2 cellular contexts compared by ENCODE assay signal in the genomic region with DNA sequence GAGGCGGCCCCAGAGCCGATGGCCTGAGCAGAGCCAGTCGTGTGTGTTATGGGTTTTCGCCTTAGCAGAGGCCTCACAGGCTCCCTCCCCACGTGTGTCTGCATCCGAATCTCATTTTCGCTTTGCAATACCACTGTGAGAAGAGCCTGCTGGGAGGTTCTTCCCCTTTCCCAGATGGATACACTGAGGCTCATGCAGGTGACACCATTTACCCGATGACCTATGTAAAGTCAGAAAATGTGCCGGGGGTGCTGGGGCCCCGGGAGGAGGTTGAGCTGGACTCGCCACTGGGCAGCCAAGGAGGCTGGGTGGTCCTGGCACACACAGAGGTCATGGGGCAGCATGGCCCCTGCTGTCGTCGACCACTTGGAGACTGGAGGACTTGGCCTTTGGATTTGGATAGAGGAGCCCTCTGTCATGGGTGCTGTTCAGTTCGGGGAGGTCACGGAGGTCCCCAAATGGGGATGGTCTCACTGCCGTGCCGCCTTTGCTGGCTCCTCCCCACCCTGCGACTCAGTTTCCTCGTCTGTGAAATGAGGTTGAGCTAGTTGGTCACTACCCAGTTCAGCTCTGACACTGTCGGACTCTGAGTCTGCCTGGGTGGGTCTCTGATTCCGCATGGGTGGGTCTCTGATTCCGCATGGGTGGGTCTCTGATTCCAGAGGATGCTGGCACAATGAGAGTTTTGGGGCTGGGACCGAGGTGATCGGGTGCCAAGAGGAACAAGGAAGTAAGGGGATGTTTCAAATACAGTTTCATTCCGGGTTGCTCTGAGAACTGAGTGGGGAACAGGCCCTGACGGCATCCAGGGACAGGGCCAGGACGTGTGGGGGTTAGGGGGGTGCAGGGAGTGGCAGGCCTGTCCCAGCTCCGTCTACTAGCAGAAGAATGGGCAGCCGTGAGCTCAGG.
TF ChIP-seq lines count a peak whose summit lies in the region.

No MANE protein-coding gene starts in this region.

TF ChIP-seq in IMR-90, 13 proteins besides CTCF, POLR2A, EP300 and RAD21:
- TF ChIP-seq FOS (IDR thresholded peaks at IDR 0.05; ENCODE audit: low read depth, low read length) (no peak), CEBPB (IDR thresholded peaks at IDR 0.05; ENCODE audit: low read depth, low read length) (no peak), MAZ (IDR thresholded peaks at IDR 0.05; ENCODE audit: borderline replicate concordance, low read depth, low read length) (no peak), MXI1 (IDR thresholded peaks at IDR 0.05; ENCODE audit: borderline replicate concordance, low read depth, low read length) (no peak), CHD1 (IDR thresholded peaks at IDR 0.05; ENCODE audit: low read depth, low read length) (no peak), RFX5 (IDR thresholded peaks at IDR 0.05; ENCODE audit: low read depth, low read length) (no peak), NFE2L2 (IDR thresholded peaks at IDR 0.05; ENCODE audit: low read depth, low read length) (no peak), RCOR1 (IDR thresholded peaks at IDR 0.05; ENCODE audit: insufficient replicate concordance, low read length) (no peak), MAFK (IDR thresholded peaks at IDR 0.05; ENCODE audit: low read depth, low read length) (no peak), SMC3 (IDR thresholded peaks at IDR 0.05; ENCODE audit: low read depth, low read length) (no peak), BHLHE40 (IDR thresholded peaks at IDR 0.05; ENCODE audit: low read depth, low read length) (no peak)
- TF ChIP-seq, protein P1, sequence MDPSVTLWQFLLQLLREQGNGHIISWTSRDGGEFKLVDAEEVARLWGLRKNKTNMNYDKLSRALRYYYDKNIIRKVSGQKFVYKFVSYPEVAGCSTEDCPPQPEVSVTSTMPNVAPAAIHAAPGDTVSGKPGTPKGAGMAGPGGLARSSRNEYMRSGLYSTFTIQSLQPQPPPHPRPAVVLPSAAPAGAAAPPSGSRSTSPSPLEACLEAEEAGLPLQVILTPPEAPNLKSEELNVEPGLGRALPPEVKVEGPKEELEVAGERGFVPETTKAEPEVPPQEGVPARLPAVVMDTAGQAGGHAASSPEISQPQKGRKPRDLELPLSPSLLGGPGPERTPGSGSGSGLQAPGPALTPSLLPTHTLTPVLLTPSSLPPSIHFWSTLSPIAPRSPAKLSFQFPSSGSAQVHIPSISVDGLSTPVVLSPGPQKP (IDR thresholded peaks at IDR 0.05; ENCODE audit: borderline replicate concordance, low read depth, low read length), result no peak
- TF ChIP-seq, protein P2, sequence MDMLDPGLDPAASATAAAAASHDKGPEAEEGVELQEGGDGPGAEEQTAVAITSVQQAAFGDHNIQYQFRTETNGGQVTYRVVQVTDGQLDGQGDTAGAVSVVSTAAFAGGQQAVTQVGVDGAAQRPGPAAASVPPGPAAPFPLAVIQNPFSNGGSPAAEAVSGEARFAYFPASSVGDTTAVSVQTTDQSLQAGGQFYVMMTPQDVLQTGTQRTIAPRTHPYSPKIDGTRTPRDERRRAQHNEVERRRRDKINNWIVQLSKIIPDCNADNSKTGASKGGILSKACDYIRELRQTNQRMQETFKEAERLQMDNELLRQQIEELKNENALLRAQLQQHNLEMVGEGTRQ (IDR thresholded peaks at IDR 0.05; ENCODE audit: low read depth, low read length), result no peak

TF ChIP-seq in H1, 55 proteins besides CTCF, POLR2A, EP300 and RAD21:
- TF ChIP-seq SIRT6 (IDR thresholded peaks at IDR 0.05; ENCODE audit: low read length) (no peak), JUN (IDR thresholded peaks at IDR 0.05; ENCODE audit: low read depth, low read length) (no peak), BRCA1 (IDR thresholded peaks at IDR 0.05; ENCODE audit: low read depth, low read length) (no peak), NANOG (IDR thresholded peaks at IDR 0.05; ENCODE audit: insufficient read depth, low read depth, low read length, poor library complexity, severe bottlenecking) (no peak), KDM4A (IDR thresholded peaks at IDR 0.05; ENCODE audit: low read depth, low read length, severe bottlenecking) (no peak), ZNF274 (IDR thresholded peaks at IDR 0.05; ENCODE audit: borderline replicate concordance, extremely low read depth, low read length) (no peak), HDAC6 (IDR thresholded peaks at IDR 0.05; ENCODE audit: low read depth, low read length) (no peak), RNF2 (IDR thresholded peaks at IDR 0.05; ENCODE audit: borderline replicate concordance, low read depth, low read length, missing control alignments, poor library complexity, severe bottlenecking) (no peak), EZH2 (IDR thresholded peaks at IDR 0.05; ENCODE audit: low read depth, low read length, severe bottlenecking) (no peak)
- TF ChIP-seq, protein P3, sequence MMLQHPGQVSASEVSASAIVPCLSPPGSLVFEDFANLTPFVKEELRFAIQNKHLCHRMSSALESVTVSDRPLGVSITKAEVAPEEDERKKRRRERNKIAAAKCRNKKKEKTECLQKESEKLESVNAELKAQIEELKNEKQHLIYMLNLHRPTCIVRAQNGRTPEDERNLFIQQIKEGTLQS (IDR thresholded peaks at IDR 0.05; ENCODE audit: insufficient read depth, low read depth, low read length), result no peak
TF ChIP-seq in H1: peak in this region for 0.
